2 cellular contexts compared by ENCODE assay signal in the genomic region with DNA sequence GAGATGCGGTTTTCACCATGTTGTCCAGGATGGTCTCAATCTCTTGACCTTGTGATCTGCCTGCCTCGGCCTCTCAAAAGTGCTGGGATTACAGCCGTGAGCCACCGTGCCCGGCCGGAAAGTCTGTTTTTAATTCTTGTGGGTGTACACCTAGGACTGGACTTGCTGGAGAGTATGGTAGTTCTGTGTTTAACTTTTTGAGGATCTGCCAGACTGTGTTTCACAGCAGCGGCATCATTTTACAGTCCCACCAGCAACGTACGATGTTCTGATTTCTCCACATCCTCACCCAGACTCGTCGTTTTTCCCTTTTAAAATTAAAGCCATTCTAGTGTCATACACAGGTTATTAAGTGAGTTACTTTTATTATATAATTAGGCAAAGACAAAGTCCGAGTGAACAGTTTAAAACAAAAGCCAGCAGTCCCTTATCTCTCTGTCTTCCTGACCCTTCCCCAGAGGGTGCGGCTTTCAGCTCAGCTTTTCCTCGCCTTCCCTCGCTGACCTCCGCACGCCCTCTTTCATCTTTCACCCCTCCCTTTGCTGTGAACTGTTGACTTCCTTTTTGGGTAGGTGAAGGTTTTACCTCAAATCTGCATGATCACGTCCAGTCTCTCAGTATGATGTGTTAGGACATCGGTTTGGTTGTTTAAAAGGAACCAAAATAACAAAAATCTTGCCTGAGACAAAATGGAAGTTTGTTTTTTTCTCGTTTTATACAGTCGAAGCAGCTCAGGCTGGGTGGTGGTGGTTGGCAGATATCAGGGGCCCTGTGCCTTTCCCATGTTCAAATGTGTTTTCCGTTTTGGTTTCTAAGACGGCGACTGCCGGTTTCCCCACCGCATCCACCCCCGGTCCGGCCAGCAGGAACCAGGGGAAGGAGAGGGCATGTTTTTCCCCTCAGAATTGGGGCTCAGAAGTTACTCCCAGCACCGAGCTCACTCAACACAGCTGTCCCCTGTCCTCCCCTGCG.
TF ChIP-seq lines count a peak whose summit lies in the region.

No MANE protein-coding gene starts in this region.

TF ChIP-seq in HEK293T, 16 proteins besides CTCF, POLR2A, EP300 and RAD21 (continued from another document):
- TF ChIP-seq BHLHE40 (IDR thresholded peaks at IDR 0.05; ENCODE audit: borderline replicate concordance) (no peak), NFRKB (IDR thresholded peaks at IDR 0.05) (no peak), FOXA1 (IDR thresholded peaks at IDR 0.05) (no peak), TARDBP (IDR thresholded peaks at IDR 0.05) (no peak), ZNF384 (IDR thresholded peaks at IDR 0.05) (no peak), LEF1 (IDR thresholded peaks at IDR 0.05; ENCODE audit: borderline replicate concordance) (no peak), CTBP1 (IDR thresholded peaks at IDR 0.05; ENCODE audit: borderline replicate concordance) (no peak)

TF ChIP-seq in SK-N-SH, 30 proteins besides CTCF, POLR2A, EP300 and RAD21:
- TF ChIP-seq, protein P1, sequence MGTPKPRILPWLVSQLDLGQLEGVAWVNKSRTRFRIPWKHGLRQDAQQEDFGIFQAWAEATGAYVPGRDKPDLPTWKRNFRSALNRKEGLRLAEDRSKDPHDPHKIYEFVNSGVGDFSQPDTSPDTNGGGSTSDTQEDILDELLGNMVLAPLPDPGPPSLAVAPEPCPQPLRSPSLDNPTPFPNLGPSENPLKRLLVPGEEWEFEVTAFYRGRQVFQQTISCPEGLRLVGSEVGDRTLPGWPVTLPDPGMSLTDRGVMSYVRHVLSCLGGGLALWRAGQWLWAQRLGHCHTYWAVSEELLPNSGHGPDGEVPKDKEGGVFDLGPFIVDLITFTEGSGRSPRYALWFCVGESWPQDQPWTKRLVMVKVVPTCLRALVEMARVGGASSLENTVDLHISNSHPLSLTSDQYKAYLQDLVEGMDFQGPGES (IDR thresholded peaks at IDR 0.05; ENCODE audit: low read depth, low read length) = no peak
- TF ChIP-seq ZBTB33 (IDR thresholded peaks at IDR 0.05; ENCODE audit: borderline replicate concordance, low read depth) (no peak), TCF12 (IDR thresholded peaks at IDR 0.05) (no peak), GATA2 (CRISPR knock-in tag; IDR thresholded peaks at IDR 0.05) (no peak), YY1 (IDR thresholded peaks at IDR 0.05; ENCODE audit: low read depth) (no peak), RFX5 (IDR thresholded peaks at IDR 0.05; ENCODE audit: low read length) (no peak), SIN3A (IDR thresholded peaks at IDR 0.05; ENCODE audit: borderline replicate concordance, low read depth, low read length) (no peak), NFIC (IDR thresholded peaks at IDR 0.05; ENCODE audit: borderline replicate concordance) (no peak), MEF2A (IDR thresholded peaks at IDR 0.05; ENCODE audit: borderline replicate concordance, low read depth) (no peak), RCOR1 (IDR thresholded peaks at IDR 0.05; ENCODE audit: low read length) (no peak), TAF1 (IDR thresholded peaks at IDR 0.05; ENCODE audit: borderline replicate concordance, low read depth, low read length) (no peak), FOSL2 (IDR thresholded peaks at IDR 0.05; ENCODE audit: borderline replicate concordance, low read depth) (no peak)
- TF ChIP-seq, protein P2, sequence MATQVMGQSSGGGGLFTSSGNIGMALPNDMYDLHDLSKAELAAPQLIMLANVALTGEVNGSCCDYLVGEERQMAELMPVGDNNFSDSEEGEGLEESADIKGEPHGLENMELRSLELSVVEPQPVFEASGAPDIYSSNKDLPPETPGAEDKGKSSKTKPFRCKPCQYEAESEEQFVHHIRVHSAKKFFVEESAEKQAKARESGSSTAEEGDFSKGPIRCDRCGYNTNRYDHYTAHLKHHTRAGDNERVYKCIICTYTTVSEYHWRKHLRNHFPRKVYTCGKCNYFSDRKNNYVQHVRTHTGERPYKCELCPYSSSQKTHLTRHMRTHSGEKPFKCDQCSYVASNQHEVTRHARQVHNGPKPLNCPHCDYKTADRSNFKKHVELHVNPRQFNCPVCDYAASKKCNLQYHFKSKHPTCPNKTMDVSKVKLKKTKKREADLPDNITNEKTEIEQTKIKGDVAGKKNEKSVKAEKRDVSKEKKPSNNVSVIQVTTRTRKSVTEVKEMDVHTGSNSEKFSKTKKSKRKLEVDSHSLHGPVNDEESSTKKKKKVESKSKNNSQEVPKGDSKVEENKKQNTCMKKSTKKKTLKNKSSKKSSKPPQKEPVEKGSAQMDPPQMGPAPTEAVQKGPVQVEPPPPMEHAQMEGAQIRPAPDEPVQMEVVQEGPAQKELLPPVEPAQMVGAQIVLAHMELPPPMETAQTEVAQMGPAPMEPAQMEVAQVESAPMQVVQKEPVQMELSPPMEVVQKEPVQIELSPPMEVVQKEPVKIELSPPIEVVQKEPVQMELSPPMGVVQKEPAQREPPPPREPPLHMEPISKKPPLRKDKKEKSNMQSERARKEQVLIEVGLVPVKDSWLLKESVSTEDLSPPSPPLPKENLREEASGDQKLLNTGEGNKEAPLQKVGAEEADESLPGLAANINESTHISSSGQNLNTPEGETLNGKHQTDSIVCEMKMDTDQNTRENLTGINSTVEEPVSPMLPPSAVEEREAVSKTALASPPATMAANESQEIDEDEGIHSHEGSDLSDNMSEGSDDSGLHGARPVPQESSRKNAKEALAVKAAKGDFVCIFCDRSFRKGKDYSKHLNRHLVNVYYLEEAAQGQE (IDR thresholded peaks at IDR 0.05; ENCODE audit: low read depth, low read length) = no peak
- TF ChIP-seq, protein P3, sequence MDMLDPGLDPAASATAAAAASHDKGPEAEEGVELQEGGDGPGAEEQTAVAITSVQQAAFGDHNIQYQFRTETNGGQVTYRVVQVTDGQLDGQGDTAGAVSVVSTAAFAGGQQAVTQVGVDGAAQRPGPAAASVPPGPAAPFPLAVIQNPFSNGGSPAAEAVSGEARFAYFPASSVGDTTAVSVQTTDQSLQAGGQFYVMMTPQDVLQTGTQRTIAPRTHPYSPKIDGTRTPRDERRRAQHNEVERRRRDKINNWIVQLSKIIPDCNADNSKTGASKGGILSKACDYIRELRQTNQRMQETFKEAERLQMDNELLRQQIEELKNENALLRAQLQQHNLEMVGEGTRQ (IDR thresholded peaks at IDR 0.05; ENCODE audit: borderline replicate concordance, low read depth, low read length) = no peak
- TF ChIP-seq, protein P4, sequence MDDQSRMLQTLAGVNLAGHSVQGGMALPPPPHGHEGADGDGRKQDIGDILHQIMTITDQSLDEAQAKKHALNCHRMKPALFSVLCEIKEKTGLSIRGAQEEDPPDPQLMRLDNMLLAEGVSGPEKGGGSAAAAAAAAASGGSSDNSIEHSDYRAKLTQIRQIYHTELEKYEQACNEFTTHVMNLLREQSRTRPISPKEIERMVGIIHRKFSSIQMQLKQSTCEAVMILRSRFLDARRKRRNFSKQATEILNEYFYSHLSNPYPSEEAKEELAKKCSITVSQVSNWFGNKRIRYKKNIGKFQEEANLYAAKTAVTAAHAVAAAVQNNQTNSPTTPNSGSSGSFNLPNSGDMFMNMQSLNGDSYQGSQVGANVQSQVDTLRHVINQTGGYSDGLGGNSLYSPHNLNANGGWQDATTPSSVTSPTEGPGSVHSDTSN (IDR thresholded peaks at IDR 0.05) = no peak
TF ChIP-seq in SK-N-SH: peak in this region for 0.
